ENCODE assay signal across 8 cellular contexts in genomic region chr19:46659151-46660007, GRCh38. TPM values are rescaled to one million over a fixed set of nuclear protein-coding genes. Genes with fewer than 3 reads are reported as not detected.
DNase-seq lines count a peak whose midpoint lies in the region; ATAC-seq lines count a peak whose summit lies in the region.

No MANE protein-coding gene starts in this region.

- H3K4me3 ChIP-seq in skeletal muscle tissue (ENCODE audit: low read length in 3 of 3) = peak overlapping the region; percentile 45 to 67 (median 60)

- intact Hi-C loops in activated CD4-positive, alpha-beta memory T cell treated with anti-CD3 and anti-CD28 coated beads for 36 hours (cut with micrococcal nuclease) = no loop called here

- no peak overlapping the region for H3K27ac ChIP-seq in skeletal muscle tissue (ENCODE audit: low read depth, low read length)

- no peak overlapping the region for H3K27ac Mint-ChIP-seq in activated naive CD4-positive, alpha-beta T cell treated with anti-CD3 and anti-CD28 coated beads, Interleukin-2, amount 10 ng/mL, durations not matched to agents 7 days and 5 days
- H3K27ac Mint-ChIP-seq in activated CD4-positive, alpha-beta memory T cell treated with anti-CD3 and anti-CD28 coated beads for 36 hours = no peak overlapping the region

- H3K27me3 Mint-ChIP-seq in activated naive CD4-positive, alpha-beta T cell treated with anti-CD3 and anti-CD28 coated beads, Interleukin-2, amount 10 ng/mL, durations not matched to agents 7 days and 5 days = peaks cover 80% of the 10 kb centered on the region
- peaks cover 26% of the 10 kb centered on the region for H3K27me3 Mint-ChIP-seq in activated CD4-positive, alpha-beta memory T cell treated with anti-CD3 and anti-CD28 coated beads for 36 hours

- POLR2A ChIA-PET in activated CD4-positive, alpha-beta memory T cell treated with anti-CD3 and anti-CD28 coated beads for 36 hours (lab: Charles Lee) = interaction anchor here (0.8 to 3.0 kb wide), 2 partner anchors 52 to 59 kb away, joined by 3 to 23 read pairs; partner anchors contain the start of gene CALM3

- no peaks in the 10 kb centered on the region for H3K36me3 ChIP-seq in skeletal muscle tissue (ENCODE audit: control insufficient read depth in 3 of 3, insufficient read depth in 3 of 3, low read length in 3 of 3)

- H3K4me1 ChIP-seq in skeletal muscle tissue (ENCODE audit: control insufficient read depth in 3 of 3, insufficient read depth in 3 of 3, low read length in 3 of 3) = peaks cover 19 to 26% (median 20%) of the 10 kb centered on the region in 3 donors

- H3K4me1 Mint-ChIP-seq in activated naive CD4-positive, alpha-beta T cell treated with anti-CD3 and anti-CD28 coated beads, Interleukin-2, amount 10 ng/mL, durations not matched to agents 7 days and 5 days = peaks cover 23% of the 10 kb centered on the region
- peaks cover 20% of the 10 kb centered on the region for H3K4me1 Mint-ChIP-seq in activated CD4-positive, alpha-beta memory T cell treated with anti-CD3 and anti-CD28 coated beads for 36 hours (ENCODE audit: low read depth)

- no peaks in the 10 kb centered on the region for H3K9me3 ChIP-seq in skeletal muscle tissue (ENCODE audit: control insufficient read depth in 3 of 3, low read length in 3 of 3)

- no peaks in the 10 kb centered on the region for H3K9me3 Mint-ChIP-seq in activated naive CD4-positive, alpha-beta T cell treated with anti-CD3 and anti-CD28 coated beads, Interleukin-2, amount 10 ng/mL, durations not matched to agents 7 days and 5 days
- H3K9me3 Mint-ChIP-seq in activated CD4-positive, alpha-beta memory T cell treated with anti-CD3 and anti-CD28 coated beads for 36 hours = no peaks in the 10 kb centered on the region

- H3K36me3 Mint-ChIP-seq in activated naive CD4-positive, alpha-beta T cell treated with anti-CD3 and anti-CD28 coated beads, Interleukin-2, amount 10 ng/mL, durations not matched to agents 7 days and 5 days = no peaks in the 10 kb centered on the region
- H3K36me3 Mint-ChIP-seq in activated CD4-positive, alpha-beta memory T cell treated with anti-CD3 and anti-CD28 coated beads for 36 hours = no peaks in the 10 kb centered on the region

- CTCF ChIA-PET in activated naive CD4-positive, alpha-beta T cell treated with anti-CD3 and anti-CD28 coated beads, Interleukin-2, amount 10 ng/mL, durations not matched to agents 7 days and 5 days (lab: Charles Lee) = interaction anchor here (0.8 to 8.2 kb wide), 3 partner anchors 23 to 130 kb away, joined by 3 to 147 read pairs (median 3); partner anchors contain the start of gene GNG8
- CTCF ChIA-PET in activated CD4-positive, alpha-beta memory T cell treated with anti-CD3 and anti-CD28 coated beads for 36 hours (lab: Charles Lee) = interaction anchor here (0.7 to 6.2 kb wide), 2 partner anchors 43 to 95 kb away, joined by 5 to 319 read pairs; no protein-coding TSS in a partner anchor

- ATAC-seq in HG02798 (IDR thresholded peaks at IDR 0.05; ENCODE audit: poor library complexity, unreplicated experiment) (no peak), GM19035 (IDR thresholded peaks at IDR 0.05; ENCODE audit: unreplicated experiment) (no peak)

- peak overlapping the region in 2 of 3 donors; percentile 25 to 43 for H3K9ac ChIP-seq in skeletal muscle tissue (ENCODE audit: low read depth in 1 of 3, low read length in 3 of 3)

- peaks cover 16 to 21% (median 18%) of the 10 kb centered on the region in 3 donors for H3K27me3 ChIP-seq in skeletal muscle tissue (ENCODE audit: control insufficient read depth in 3 of 3, insufficient read depth in 3 of 3, low read length in 3 of 3)

- peak; percentile 36 for DNase-seq in activated naive CD4-positive, alpha-beta T cell treated with anti-CD3 and anti-CD28 coated beads, Interleukin-2, amount 10 ng/mL, durations not matched to agents 7 days and 5 days
- no peak for DNase-seq in activated naive CD4-positive, alpha-beta T cell treated with Interleukin-2 at 50 U/mL for 16 hours
- no peak for DNase-seq in activated CD4-positive, alpha-beta memory T cell treated with anti-CD3 and anti-CD28 coated beads for 36 hours
- DNase-seq in hippocampal formation (lab: John Stamatoyannopoulos, UW) (peak; percentile 31 to 53), HuH-7.5 (ENCODE audit: low spot score) (no peak)

- H3K4me3 Mint-ChIP-seq in activated naive CD4-positive, alpha-beta T cell treated with anti-CD3 and anti-CD28 coated beads, Interleukin-2, amount 10 ng/mL, durations not matched to agents 7 days and 5 days = peak overlapping the region; percentile 55
- H3K4me3 Mint-ChIP-seq in activated CD4-positive, alpha-beta memory T cell treated with anti-CD3 and anti-CD28 coated beads for 36 hours = peak overlapping the region; percentile 44

RNA-seq across cellular contexts. Expression of gene DACT3, which starts 1.6 kb away (rescaled TPM):
- total RNA-seq in activated CD4-positive, alpha-beta memory T cell treated with anti-CD3 and anti-CD28 coated beads for 36 hours = 1 to 10 TPM; 2.8 to 3.0 TPM
- 7.3 TPM for total RNA-seq in skeletal muscle tissue

RNA-seq across cellular contexts. Expression of gene GNG8, which starts 23.4 kb away (rescaled TPM):
- 1 to 10 TPM; 9.5 TPM for total RNA-seq in activated CD4-positive, alpha-beta memory T cell treated with anti-CD3 and anti-CD28 coated beads for 36 hours
- not detected for total RNA-seq in skeletal muscle tissue

RNA-seq across cellular contexts. Expression of gene PTGIR, which starts 34.5 kb away (rescaled TPM):
- total RNA-seq in activated CD4-positive, alpha-beta memory T cell treated with anti-CD3 and anti-CD28 coated beads for 36 hours = 10 to 100 TPM; 22.6 to 24.6 TPM
- 3.1 TPM for total RNA-seq in skeletal muscle tissue

RNA-seq across cellular contexts. Expression of gene PRKD2, which starts 57.5 kb away (rescaled TPM):
- 10 to 100 TPM; 78.8 to 84.4 TPM for total RNA-seq in activated CD4-positive, alpha-beta memory T cell treated with anti-CD3 and anti-CD28 coated beads for 36 hours
- total RNA-seq in skeletal muscle tissue = 13.6 TPM

RNA-seq across cellular contexts. Expression of gene CALM3, which starts 58.2 kb away (rescaled TPM):
- total RNA-seq in activated CD4-positive, alpha-beta memory T cell treated with anti-CD3 and anti-CD28 coated beads for 36 hours = 100 to 1,000 TPM; 410 to 425 TPM
- total RNA-seq in skeletal muscle tissue = 55.3 TPM

Comparison
In these comparisons a context has a peak if more than half of its experiments do, and no peak if none do; other contexts are left out.
1. DNase-seq: peak in activated naive CD4-positive, alpha-beta T cell treated with anti-CD3 and anti-CD28 coated beads, Interleukin-2, amount 10 ng/mL, durations not matched to agents 7 days and 5 days (single experiment) and hippocampal formation (2 of 2); none in activated naive CD4-positive, alpha-beta T cell treated with Interleukin-2 at 50 U/mL for 16 hours (single experiment), activated CD4-positive, alpha-beta memory T cell treated with anti-CD3 and anti-CD28 coated beads for 36 hours (single experiment) and HuH-7.5 (single experiment).
2. RNA of gene GNG8, which starts 23.4 kb away (total RNA-seq): 9.5 TPM in activated CD4-positive, alpha-beta memory T cell treated with anti-CD3 and anti-CD28 coated beads for 36 hours; not detected in skeletal muscle tissue (single experiment); every median in the first group is over 10 times any median in the second.